8 cellular contexts compared by ENCODE assay signal in genomic region chr2:46073540-46074018, GRCh38.
DNase-seq lines count a peak whose midpoint lies in the region; ATAC-seq and TF ChIP-seq lines count a peak whose summit lies in the region.

No MANE protein-coding gene starts in this region.

- H3K9me3 ChIP-seq in CD4-positive, alpha-beta memory T cell (ENCODE audit: control insufficient read depth in 1 of 2, low read length in 2 of 2): no peaks in the 10 kb centered on the region

- no peaks in the 10 kb centered on the region for H3K4me1 ChIP-seq in CD4-positive, alpha-beta memory T cell (ENCODE audit: insufficient read depth, low read length)

- H3K9me3 Mint-ChIP-seq in CD4-positive, alpha-beta memory T cell: no peaks in the 10 kb centered on the region

- no peaks in the 10 kb centered on the region for H3K27me3 Mint-ChIP-seq in CD4-positive, alpha-beta memory T cell

- H3K27ac Mint-ChIP-seq in CD4-positive, alpha-beta memory T cell: peak overlapping the region in 1 of 7 donors; percentile 69

- H3K4me1 Mint-ChIP-seq in CD4-positive, alpha-beta memory T cell: no peaks in the 10 kb centered on the region

- CTCF ChIA-PET in CD4-positive, alpha-beta memory T cell (lab: Charles Lee; ENCODE audit: partially characterized antibody): no interaction called here

- H3K36me3 ChIP-seq in CD4-positive, alpha-beta memory T cell (ENCODE audit: insufficient read depth, low read length): no peaks in the 10 kb centered on the region

- intact Hi-C loops in CD4-positive, alpha-beta memory T cell (cut with micrococcal nuclease): no loop called here

- H3K36me3 Mint-ChIP-seq in CD4-positive, alpha-beta memory T cell: no peaks in the 10 kb centered on the region

- no peak overlapping the region for H3K4me3 Mint-ChIP-seq in CD4-positive, alpha-beta memory T cell

- POLR2A ChIA-PET in CD4-positive, alpha-beta memory T cell (lab: Charles Lee; ENCODE audit: partially characterized antibody): no interaction called here

- H3K4me3 ChIP-seq in CD4-positive, alpha-beta memory T cell (ENCODE audit: low read length in 2 of 2): no peak overlapping the region

- no peak overlapping the region for H3K27ac ChIP-seq in CD4-positive, alpha-beta memory T cell (ENCODE audit: low read depth, low read length)

- no peaks in the 10 kb centered on the region for H3K27me3 ChIP-seq in CD4-positive, alpha-beta memory T cell (ENCODE audit: insufficient read depth, low read length)

- ATAC-seq in HG02970 (IDR thresholded peaks at IDR 0.05; ENCODE audit: low FRiP score, unreplicated experiment) (no peak), HG02678 (IDR thresholded peaks at IDR 0.05; ENCODE audit: unreplicated experiment) (no peak)

- peak; percentile 90 for DNase-seq in AG09319 (ENCODE audit: extremely low read depth, low read depth)
- peak; percentile 24 for DNase-seq in LoVo (ENCODE audit: low spot score)
- DNase-seq in dermis blood vessel endothelial cell: peak; percentile 97
- peak; percentile 67 to 98 for DNase-seq in lung microvascular endothelial cell (ENCODE audit: low read depth in 2 of 2)
- no peak for DNase-seq in CD4-positive, alpha-beta memory T cell
- DNase-seq in NCI-H2107 (lab: John Stamatoyannopoulos, UW): no peak

- no peak for TF ChIP-seq CTCF in AG09319 (IDR thresholded peaks at IDR 0.05; ENCODE audit: low read depth, low read length)

Comparison
In these comparisons a context has a peak if more than half of its experiments do, and no peak if none do; other contexts are left out.
1. DNase-seq: peak in AG09319 (single experiment), LoVo (single experiment), dermis blood vessel endothelial cell (single experiment) and lung microvascular endothelial cell (2 of 2); none in CD4-positive, alpha-beta memory T cell (0 of 5) and NCI-H2107 (single experiment).